Comparison of ENCODE assay signal across 36 cellular contexts in genomic region chr9:130604295-130604694, GRCh38.
"Had no signal": no experiment of that assay in that cellular context is flagged by ENCODE, and none has a peak within 500 bp of the region (broad histone marks: within the 10 kb centered on the region; RNA-seq: fewer than 3 reads in every experiment).

No MANE protein-coding gene starts in this region.

- H3K4me3 ChIP-seq: MG63 had no signal

- H3K27me3 ChIP-seq: MG63 had no signal

- H3K9me3 ChIP-seq: MG63 had no signal

- DNase-seq: Karpas-422, Kasumi-1, MG63, MM.1S, MV-4-11, NCI-H1048, NCI-H1092, NCI-H1092 treated with DMSO at 0.1 percent for 48 hours, NCI-H1105, NCI-H1105 treated with DMSO at 0.1 percent for 48 hours, NCI-H1417, NCI-H1417 treated with DMSO at 0.1 percent for 48 hours, NCI-H1436, NCI-H1436 treated with DMSO at 0.1 percent for 48 hours, NCI-H146, NCI-H1694, NCI-H1694 treated with DMSO at 0.1 percent for 48 hours, NCI-H187, NCI-H187 treated with DMSO at 0.1 percent for 48 hours, NCI-H1930, NCI-H2029, NCI-H2029 treated with DMSO at 0.1 percent for 48 hours, NCI-H2081, NCI-H2081 treated with DMSO at 0.1 percent for 48 hours, NCI-H2107, NCI-H2171, NCI-H2171 treated with DMSO at 0.1 percent for 48 hours, NCI-H2227 treated with DMSO at 0.1 percent for 48 hours, NCI-H226, NCI-H345, NCI-H446, NCI-H446 treated with DMSO at 0.1 percent for 48 hours, NCI-H510A, NCI-H510A treated with DMSO at 0.1 percent for 48 hours, NCI-H524, NCI-H524 treated with DMSO at 0.1 percent for 48 hours had no signal
